Comparison of ENCODE assay signal across 12 cellular contexts in genomic region chr7:107332488-107333269, GRCh38.
DNase-seq lines count a peak whose midpoint lies in the region; ATAC-seq lines count a peak whose summit lies in the region.
"Had no signal": no experiment of that assay in that cellular context is flagged by ENCODE, and none has a peak within 500 bp of the region (broad histone marks: within the 10 kb centered on the region; RNA-seq: fewer than 3 reads in every experiment).

No MANE protein-coding gene starts in this region.

- H3K27ac Mint-ChIP-seq in CD4-positive, CD25-positive, alpha-beta regulatory T cell, result peak overlapping the region in 1 of 3 donors; percentile 4
- H3K27ac Mint-ChIP-seq in activated CD8-positive, alpha-beta T cell treated with anti-CD3 and anti-CD28 coated beads, Interleukin-2, amount 10 ng/mL, durations not matched to agents 7 days and 5 days, result peak overlapping the region; percentile 6

- peaks cover 0 to 4% (median 0%) of the 10 kb centered on the region in 7 donors for H3K9me3 Mint-ChIP-seq in CD4-positive, CD25-positive, alpha-beta regulatory T cell
- H3K9me3 Mint-ChIP-seq in activated CD8-positive, alpha-beta T cell treated with anti-CD3 and anti-CD28 coated beads, Interleukin-2, amount 10 ng/mL, durations not matched to agents 7 days and 5 days (ENCODE audit: insufficient read depth), result no peaks in the 10 kb centered on the region

- CTCF ChIA-PET in activated CD8-positive, alpha-beta T cell treated with anti-CD3 and anti-CD28 coated beads, Interleukin-2, amount 10 ng/mL, durations not matched to agents 7 days and 5 days (lab: Charles Lee), result interaction anchor here (0.5 kb wide), 1 partner anchor 22 kb away, joined by 3 read pairs; no protein-coding TSS in a partner anchor

- no peak overlapping the region for H3K27ac ChIP-seq in CD4-positive, CD25-positive, alpha-beta regulatory T cell (ENCODE audit: insufficient read depth, low read length, poor library complexity, severe bottlenecking)

- H3K27me3 ChIP-seq in CD4-positive, CD25-positive, alpha-beta regulatory T cell (ENCODE audit: control insufficient read depth, insufficient read depth, low read length), result no peaks in the 10 kb centered on the region

- H3K4me1 ChIP-seq in CD4-positive, CD25-positive, alpha-beta regulatory T cell (ENCODE audit: control insufficient read depth, insufficient read depth, low read length, poor library complexity, severe bottlenecking), result no peaks in the 10 kb centered on the region

- no peak for ATAC-seq in CD4-positive, CD25-positive, alpha-beta regulatory T cell (ENCODE audit: low read depth in 2 of 2)
- peak; percentile 80 for ATAC-seq in GM18909 (IDR thresholded peaks at IDR 0.05; ENCODE audit: poor library complexity, unreplicated experiment)
- ATAC-seq in HG03280 (IDR thresholded peaks at IDR 0.05; ENCODE audit: unreplicated experiment), result peak; percentile 38
- peak; percentile 67 for ATAC-seq in activated CD8-positive, alpha-beta T cell treated with anti-CD3 and anti-CD28 coated beads, Interleukin-2, amount 10 ng/mL, durations not matched to agents 7 days and 5 days
- ATAC-seq in GM19023 (IDR thresholded peaks at IDR 0.05; ENCODE audit: unreplicated experiment), result no peak

- peaks cover 11 to 30% (median 23%) of the 10 kb centered on the region in 4 donors for H3K4me1 Mint-ChIP-seq in CD4-positive, CD25-positive, alpha-beta regulatory T cell
- peaks cover 10% of the 10 kb centered on the region for H3K4me1 Mint-ChIP-seq in activated CD8-positive, alpha-beta T cell treated with anti-CD3 and anti-CD28 coated beads, Interleukin-2, amount 10 ng/mL, durations not matched to agents 7 days and 5 days (ENCODE audit: low read depth)

- peak in 2 of 3 donors; percentile 6 to 27 for DNase-seq in CD4-positive, CD25-positive, alpha-beta regulatory T cell
- DNase-seq in activated CD8-positive, alpha-beta T cell treated with anti-CD3 and anti-CD28 coated beads, Interleukin-2, amount 10 ng/mL, durations not matched to agents 7 days and 5 days, result no peak
- DNase-seq in NCI-H2081 treated with DMSO at 0.1 percent for 48 hours (lab: John Stamatoyannopoulos, UW) (no peak), dedifferentiated amniotic fluid mesenchymal stem cell (ENCODE audit: extremely low spot score) (no peak), cortex of kidney (lab: John Stamatoyannopoulos, UW) (no peak)
- DNase-seq: amygdala, COR-L47, NCI-H1436 treated with DMSO at 0.1 percent for 48 hours had no signal

- peaks cover 5% of the 10 kb centered on the region for H3K36me3 ChIP-seq in CD4-positive, CD25-positive, alpha-beta regulatory T cell (ENCODE audit: control insufficient read depth, insufficient read depth, low read length)
- H3K36me3 ChIP-seq: HAP-1 had no signal

- no peak overlapping the region for H3K4me3 Mint-ChIP-seq in CD4-positive, CD25-positive, alpha-beta regulatory T cell
- H3K4me3 Mint-ChIP-seq in activated CD8-positive, alpha-beta T cell treated with anti-CD3 and anti-CD28 coated beads, Interleukin-2, amount 10 ng/mL, durations not matched to agents 7 days and 5 days, result peak overlapping the region; percentile 30

- no peaks in the 10 kb centered on the region for H3K27me3 Mint-ChIP-seq in CD4-positive, CD25-positive, alpha-beta regulatory T cell
- no peaks in the 10 kb centered on the region for H3K27me3 Mint-ChIP-seq in activated CD8-positive, alpha-beta T cell treated with anti-CD3 and anti-CD28 coated beads, Interleukin-2, amount 10 ng/mL, durations not matched to agents 7 days and 5 days (ENCODE audit: low read depth)

- peaks cover 0 to under 1% of the 10 kb centered on the region in 2 experiments for H3K9me3 ChIP-seq in CD4-positive, CD25-positive, alpha-beta regulatory T cell (ENCODE audit: control insufficient read depth in 2 of 2, low read length in 2 of 2)
- H3K9me3 ChIP-seq: HAP-1 had no signal

- H3K36me3 Mint-ChIP-seq in CD4-positive, CD25-positive, alpha-beta regulatory T cell, result peaks cover 23% of the 10 kb centered on the region
- peaks cover 4% of the 10 kb centered on the region for H3K36me3 Mint-ChIP-seq in activated CD8-positive, alpha-beta T cell treated with anti-CD3 and anti-CD28 coated beads, Interleukin-2, amount 10 ng/mL, durations not matched to agents 7 days and 5 days (ENCODE audit: low read depth)

- H3K4me3 ChIP-seq in CD4-positive, CD25-positive, alpha-beta regulatory T cell (ENCODE audit: low read depth, low read length), result no peak overlapping the region
- H3K4me3 ChIP-seq: HAP-1 had no signal

- POLR2A ChIA-PET in activated CD8-positive, alpha-beta T cell treated with anti-CD3 and anti-CD28 coated beads, Interleukin-2, amount 10 ng/mL, durations not matched to agents 7 days and 5 days (lab: Charles Lee), result no interaction called here

Comparison
In these comparisons a context has a peak if more than half of its experiments do, and no peak if none do; other contexts are left out.
1. ATAC-seq: peak in GM18909 (single experiment), HG03280 (single experiment) and activated CD8-positive, alpha-beta T cell treated with anti-CD3 and anti-CD28 coated beads, Interleukin-2, amount 10 ng/mL, durations not matched to agents 7 days and 5 days (single experiment); none in CD4-positive, CD25-positive, alpha-beta regulatory T cell (0 of 2) and GM19023 (single experiment).
2. DNase-seq: peak in CD4-positive, CD25-positive, alpha-beta regulatory T cell (2 of 3); none in activated CD8-positive, alpha-beta T cell treated with anti-CD3 and anti-CD28 coated beads, Interleukin-2, amount 10 ng/mL, durations not matched to agents 7 days and 5 days (single experiment), NCI-H2081 treated with DMSO at 0.1 percent for 48 hours (single experiment), dedifferentiated amniotic fluid mesenchymal stem cell (single experiment) and cortex of kidney (single experiment).